In the genomic region with DNA sequence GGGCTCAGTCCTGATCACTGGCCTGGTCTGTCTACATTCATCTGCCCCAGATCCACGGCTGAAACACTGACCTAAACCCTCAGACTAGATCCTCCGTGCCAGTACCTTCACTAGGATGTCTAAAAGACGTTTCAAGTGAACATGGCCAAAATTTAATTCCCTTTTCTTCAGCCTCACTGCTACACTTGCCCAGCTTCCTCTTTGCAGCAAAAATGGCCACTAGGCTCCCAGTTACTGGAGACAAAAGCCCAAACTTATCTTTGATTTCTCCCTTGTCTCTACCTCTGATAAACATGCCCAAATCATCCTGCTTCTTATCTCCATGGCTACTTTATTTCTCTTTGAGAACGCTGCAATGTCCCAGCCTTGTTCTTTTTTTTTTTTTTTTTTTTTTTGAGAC, we compare ENCODE assay signal across 1 cellular context.
TF ChIP-seq lines count a peak whose summit lies in the region.

No MANE protein-coding gene starts in this region.

TF ChIP-seq in SK-N-SH treated with all-trans-retinoic acid at 6 μM for 48 hours, 23 proteins besides CTCF, POLR2A, EP300 and RAD21 (continued from another document):
- TF ChIP-seq, protein P1, sequence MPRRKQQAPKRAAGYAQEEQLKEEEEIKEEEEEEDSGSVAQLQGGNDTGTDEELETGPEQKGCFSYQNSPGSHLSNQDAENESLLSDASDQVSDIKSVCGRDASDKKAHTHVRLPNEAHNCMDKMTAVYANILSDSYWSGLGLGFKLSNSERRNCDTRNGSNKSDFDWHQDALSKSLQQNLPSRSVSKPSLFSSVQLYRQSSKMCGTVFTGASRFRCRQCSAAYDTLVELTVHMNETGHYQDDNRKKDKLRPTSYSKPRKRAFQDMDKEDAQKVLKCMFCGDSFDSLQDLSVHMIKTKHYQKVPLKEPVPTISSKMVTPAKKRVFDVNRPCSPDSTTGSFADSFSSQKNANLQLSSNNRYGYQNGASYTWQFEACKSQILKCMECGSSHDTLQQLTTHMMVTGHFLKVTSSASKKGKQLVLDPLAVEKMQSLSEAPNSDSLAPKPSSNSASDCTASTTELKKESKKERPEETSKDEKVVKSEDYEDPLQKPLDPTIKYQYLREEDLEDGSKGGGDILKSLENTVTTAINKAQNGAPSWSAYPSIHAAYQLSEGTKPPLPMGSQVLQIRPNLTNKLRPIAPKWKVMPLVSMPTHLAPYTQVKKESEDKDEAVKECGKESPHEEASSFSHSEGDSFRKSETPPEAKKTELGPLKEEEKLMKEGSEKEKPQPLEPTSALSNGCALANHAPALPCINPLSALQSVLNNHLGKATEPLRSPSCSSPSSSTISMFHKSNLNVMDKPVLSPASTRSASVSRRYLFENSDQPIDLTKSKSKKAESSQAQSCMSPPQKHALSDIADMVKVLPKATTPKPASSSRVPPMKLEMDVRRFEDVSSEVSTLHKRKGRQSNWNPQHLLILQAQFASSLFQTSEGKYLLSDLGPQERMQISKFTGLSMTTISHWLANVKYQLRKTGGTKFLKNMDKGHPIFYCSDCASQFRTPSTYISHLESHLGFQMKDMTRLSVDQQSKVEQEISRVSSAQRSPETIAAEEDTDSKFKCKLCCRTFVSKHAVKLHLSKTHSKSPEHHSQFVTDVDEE (CRISPR knock-in tag; IDR thresholded peaks at IDR 0.05): no peak
- TF ChIP-seq, protein P2, sequence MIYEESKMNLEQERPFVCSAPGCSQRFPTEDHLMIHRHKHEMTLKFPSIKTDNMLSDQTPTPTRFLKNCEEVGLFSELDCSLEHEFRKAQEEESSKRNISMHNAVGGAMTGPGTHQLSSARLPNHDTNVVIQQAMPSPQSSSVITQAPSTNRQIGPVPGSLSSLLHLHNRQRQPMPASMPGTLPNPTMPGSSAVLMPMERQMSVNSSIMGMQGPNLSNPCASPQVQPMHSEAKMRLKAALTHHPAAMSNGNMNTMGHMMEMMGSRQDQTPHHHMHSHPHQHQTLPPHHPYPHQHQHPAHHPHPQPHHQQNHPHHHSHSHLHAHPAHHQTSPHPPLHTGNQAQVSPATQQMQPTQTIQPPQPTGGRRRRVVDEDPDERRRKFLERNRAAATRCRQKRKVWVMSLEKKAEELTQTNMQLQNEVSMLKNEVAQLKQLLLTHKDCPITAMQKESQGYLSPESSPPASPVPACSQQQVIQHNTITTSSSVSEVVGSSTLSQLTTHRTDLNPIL (CRISPR knock-in tag; IDR thresholded peaks at IDR 0.05; ENCODE audit: low read depth): no peak
